ENCODE assay signal across 1 cellular context in the genomic region with DNA sequence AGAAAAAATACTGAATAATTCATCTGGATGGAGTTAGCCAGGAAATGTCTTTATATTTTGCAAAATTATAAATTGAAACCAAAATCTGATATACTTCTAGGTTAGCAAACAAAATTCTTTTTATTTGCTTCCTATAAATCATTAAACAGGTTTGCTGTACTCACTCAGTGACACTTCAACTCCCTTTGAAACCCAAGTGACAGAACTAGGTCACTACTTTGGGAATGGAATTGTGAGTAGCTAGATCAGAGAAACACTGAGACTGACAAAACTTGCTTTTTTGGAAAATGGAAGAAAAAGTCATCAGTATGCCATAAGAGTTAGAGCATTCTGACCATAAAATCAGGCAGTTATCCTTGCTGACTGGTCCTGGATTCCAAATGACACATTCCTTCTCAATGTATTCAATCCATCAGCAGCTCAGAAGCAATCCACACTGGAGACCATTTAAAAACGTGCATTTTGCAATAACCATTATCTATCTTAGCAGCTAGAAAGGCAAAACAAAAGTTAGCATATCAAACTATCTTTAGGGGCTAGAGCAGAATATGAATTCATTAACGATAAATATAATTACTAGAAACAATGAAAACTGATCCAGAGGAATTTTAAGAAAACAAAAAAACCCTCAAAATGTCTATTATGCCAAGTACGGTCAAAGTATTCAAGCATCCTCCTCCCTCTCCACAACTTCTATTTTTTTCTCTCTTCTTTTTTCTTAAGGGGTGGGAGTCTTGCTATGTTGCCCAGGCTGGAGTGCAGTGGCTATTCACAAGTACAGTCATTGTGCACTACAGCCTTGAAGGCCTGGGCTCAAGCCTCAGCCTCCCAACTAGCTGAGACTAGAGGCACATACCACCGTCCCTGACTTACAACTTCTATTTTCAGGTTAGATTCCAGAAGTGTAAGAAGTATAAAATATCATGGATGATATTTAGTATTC.
A peak's percentile ranks its signal among the peaks of the same experiment; 100 is the strongest.
TF ChIP-seq lines count a peak whose summit lies in the region.

No MANE protein-coding gene starts in this region.

TF ChIP-seq in liver, 16 proteins besides CTCF, POLR2A, EP300 and RAD21 (continued from another document):
- TF ChIP-seq, protein P1, sequence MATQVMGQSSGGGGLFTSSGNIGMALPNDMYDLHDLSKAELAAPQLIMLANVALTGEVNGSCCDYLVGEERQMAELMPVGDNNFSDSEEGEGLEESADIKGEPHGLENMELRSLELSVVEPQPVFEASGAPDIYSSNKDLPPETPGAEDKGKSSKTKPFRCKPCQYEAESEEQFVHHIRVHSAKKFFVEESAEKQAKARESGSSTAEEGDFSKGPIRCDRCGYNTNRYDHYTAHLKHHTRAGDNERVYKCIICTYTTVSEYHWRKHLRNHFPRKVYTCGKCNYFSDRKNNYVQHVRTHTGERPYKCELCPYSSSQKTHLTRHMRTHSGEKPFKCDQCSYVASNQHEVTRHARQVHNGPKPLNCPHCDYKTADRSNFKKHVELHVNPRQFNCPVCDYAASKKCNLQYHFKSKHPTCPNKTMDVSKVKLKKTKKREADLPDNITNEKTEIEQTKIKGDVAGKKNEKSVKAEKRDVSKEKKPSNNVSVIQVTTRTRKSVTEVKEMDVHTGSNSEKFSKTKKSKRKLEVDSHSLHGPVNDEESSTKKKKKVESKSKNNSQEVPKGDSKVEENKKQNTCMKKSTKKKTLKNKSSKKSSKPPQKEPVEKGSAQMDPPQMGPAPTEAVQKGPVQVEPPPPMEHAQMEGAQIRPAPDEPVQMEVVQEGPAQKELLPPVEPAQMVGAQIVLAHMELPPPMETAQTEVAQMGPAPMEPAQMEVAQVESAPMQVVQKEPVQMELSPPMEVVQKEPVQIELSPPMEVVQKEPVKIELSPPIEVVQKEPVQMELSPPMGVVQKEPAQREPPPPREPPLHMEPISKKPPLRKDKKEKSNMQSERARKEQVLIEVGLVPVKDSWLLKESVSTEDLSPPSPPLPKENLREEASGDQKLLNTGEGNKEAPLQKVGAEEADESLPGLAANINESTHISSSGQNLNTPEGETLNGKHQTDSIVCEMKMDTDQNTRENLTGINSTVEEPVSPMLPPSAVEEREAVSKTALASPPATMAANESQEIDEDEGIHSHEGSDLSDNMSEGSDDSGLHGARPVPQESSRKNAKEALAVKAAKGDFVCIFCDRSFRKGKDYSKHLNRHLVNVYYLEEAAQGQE (IDR thresholded peaks at IDR 0.05): no peak
- TF ChIP-seq HNF4G (IDR thresholded peaks at IDR 0.05) (no peak), YY1 (IDR thresholded peaks at IDR 0.05) (peak; percentile 45), FOXA1 (IDR thresholded peaks at IDR 0.05) (no peak)
